In genomic region chr10:30248728-30249127, GRCh38 we compare ENCODE assay signal across 9 cellular contexts.
"Had no signal": no experiment of that assay in that cellular context is flagged by ENCODE, and none has a peak within 500 bp of the region (broad histone marks: within the 10 kb centered on the region; RNA-seq: fewer than 3 reads in every experiment).

No MANE protein-coding gene starts in this region.

- H3K4me2 ChIP-seq: GM23338 had no signal

- H3K9me3 ChIP-seq: HAP-1 had no signal

- H3K9ac ChIP-seq: GM23248 had no signal

- H3K4me1 ChIP-seq: HAP-1 had no signal

- H3K27ac Mint-ChIP-seq: GM23338, H9, HFFc6 had no signal

- H3K4me1 Mint-ChIP-seq: GM23338, H9 had no signal

- H3K27ac ChIP-seq: GM23248 had no signal

- H3K4me3 Mint-ChIP-seq: GM23338, H9, HFFc6 had no signal

- H3K36me3 ChIP-seq: HAP-1 had no signal

- ATAC-seq: GM23338, HCT116 had no signal

- DNase-seq: GM23248, GOT3, H7, H9, HCEC 1CT, HFFc6 had no signal

- H2AFZ ChIP-seq: GM23248, GM23338 had no signal

- H3K4me3 ChIP-seq: GM23248, GM23338, HAP-1 had no signal
